20 cellular contexts compared by ENCODE assay signal in the genomic region with DNA sequence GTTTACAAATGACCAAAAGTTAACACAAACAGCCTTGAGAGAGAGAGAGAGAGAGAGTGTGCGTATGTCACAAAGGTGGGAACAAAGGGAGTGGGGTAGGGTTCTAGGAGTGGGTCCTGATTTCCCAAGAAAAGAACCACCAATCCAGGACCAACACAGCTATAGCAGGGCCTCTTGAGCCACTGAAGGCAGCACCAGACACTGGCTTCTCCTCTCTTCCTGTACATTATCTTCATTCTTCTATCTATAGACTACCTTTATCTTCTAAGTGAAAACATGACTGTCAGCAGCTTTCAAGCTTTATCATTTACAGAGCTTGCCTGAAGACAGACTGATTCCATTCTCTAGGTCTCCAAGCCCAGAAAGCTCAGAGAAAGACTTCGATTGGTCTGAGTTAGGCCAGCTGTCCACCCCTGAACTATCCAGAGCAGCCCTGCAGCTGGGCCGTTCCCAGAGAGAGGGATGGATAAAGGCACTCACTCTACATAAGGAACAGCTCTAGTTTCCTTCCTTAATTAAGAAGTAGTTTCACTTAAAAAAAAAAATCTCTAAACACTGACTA. TPM values are rescaled to one million over a fixed set of nuclear protein-coding genes. Genes with fewer than 3 reads are reported as not detected.
DNase-seq lines count a peak whose midpoint lies in the region; ATAC-seq and TF ChIP-seq lines count a peak whose summit lies in the region.
"Had no signal": no experiment of that assay in that cellular context is flagged by ENCODE, and none has a peak within 500 bp of the region (broad histone marks: within the 10 kb centered on the region; RNA-seq: fewer than 3 reads in every experiment).

No MANE protein-coding gene starts in this region.

- H3K27me3 ChIP-seq in body of pancreas (no peaks in the 10 kb centered on the region), mesendoderm (ENCODE audit: insufficient read depth, low read length, poor library complexity) (no peaks in the 10 kb centered on the region)
- H3K27me3 ChIP-seq: BE2C; BLaER1 treated with 17β-estradiol and CSF1 and Interleukin-3, amounts not matched to agents 10 nM and 100 nM had no signal

- peak overlapping the region in 3 of 4 donors; percentile 29 to 57 (median 32) for H3K27ac ChIP-seq in body of pancreas
- no peak overlapping the region for H3K27ac ChIP-seq in mesendoderm (ENCODE audit: low read depth, low read length)
- H3K27ac ChIP-seq: 22Rv1; BLaER1 treated with 17β-estradiol and CSF1 and Interleukin-3, amounts not matched to agents 10 nM and 100 nM had no signal

- POLR2A ChIA-PET in activated CD4-positive, alpha-beta T cell treated with anti-CD3 and anti-CD28 coated beads, Interleukin-2, amount 10 ng/mL, durations not matched to agents 7 days and 5 days (lab: Charles Lee) = no interaction called here
- POLR2A ChIA-PET in activated CD4-positive, alpha-beta T cell treated with anti-CD3 and anti-CD28 coated beads for 36 hours (lab: Charles Lee) = no interaction called here

- H3K4ac ChIP-seq in mesendoderm (ENCODE audit: low read depth, low read length) = no peak overlapping the region

- no peak for ATAC-seq in activated CD4-positive, alpha-beta T cell treated with anti-CD3 and anti-CD28 coated beads for 36 hours
- ATAC-seq in body of pancreas (peak; percentile 80), HG03432 (IDR thresholded peaks at IDR 0.05; ENCODE audit: unreplicated experiment) (no peak), HG02981 (IDR thresholded peaks at IDR 0.05; ENCODE audit: unreplicated experiment) (no peak)
- no peak for ATAC-seq in stimulated activated naive B cell treated with anti-CD40 and anti-IgM and Interleukin-4, amounts not matched to agents 10 μg/mL and 1 μg/mL and 100 μg/mL, for 72 hours (replicated peaks)

- intact Hi-C loops in activated CD4-positive, alpha-beta T cell treated with anti-CD3 and anti-CD28 coated beads for 36 hours (cut with DNase I, micrococcal nuclease) = no loop called here
- intact Hi-C loops in body of pancreas (cut with DNase I) = no loop called here

- peak overlapping the region; percentile 10 for H3K27ac Mint-ChIP-seq in activated CD4-positive, alpha-beta T cell treated with anti-CD3 and anti-CD28 coated beads, Interleukin-2, amount 10 ng/mL, durations not matched to agents 7 days and 5 days
- H3K27ac Mint-ChIP-seq in activated CD4-positive, alpha-beta T cell treated with anti-CD3 and anti-CD28 coated beads for 36 hours = no peak overlapping the region
- H3K27ac Mint-ChIP-seq in stimulated activated naive B cell treated with anti-CD40 and anti-IgM and Interleukin-4, amounts not matched to agents 10 μg/mL and 1 μg/mL and 100 μg/mL, for 72 hours = peak overlapping the region; percentile 10
- H3K27ac Mint-ChIP-seq: CD14-positive monocyte; CD4-positive, alpha-beta T cell; CD8-positive, alpha-beta memory T cell; HFFc6 had no signal

- no peak for DNase-seq in activated CD4-positive, alpha-beta T cell treated with anti-CD3 and anti-CD28 coated beads, Interleukin-2, amount 10 ng/mL, durations not matched to agents 7 days and 5 days
- no peak for DNase-seq in activated CD4-positive, alpha-beta T cell treated with anti-CD3 and anti-CD28 coated beads for 36 hours
- DNase-seq in body of pancreas (peak; percentile 60 to 76 (median 62)), mesendoderm (peak; percentile 41), DMS153 (lab: John Stamatoyannopoulos, UW) (no peak)
- DNase-seq in stimulated activated naive B cell treated with anti-CD40 and anti-IgM and Interleukin-4, amounts not matched to agents 10 μg/mL and 1 μg/mL and 100 μg/mL, for 72 hours = no peak
- DNase-seq: BE2C; CD4-positive, alpha-beta T cell; CD8-positive, alpha-beta memory T cell; DMS 273 treated with DMSO at 0.1 percent for 48 hours; DMS53; DMS79 treated with DMSO at 0.1 percent for 48 hours; GOT3; HFFc6 had no signal

- H3K36me3 ChIP-seq in body of pancreas (replicated peaks in 1 of 2; ENCODE audit: insufficient read depth in 1 of 2, low read depth in 2 of 2) (no peaks in the 10 kb centered on the region), mesendoderm (ENCODE audit: control insufficient read depth, insufficient read depth, low read length) (no peaks in the 10 kb centered on the region)
- H3K36me3 ChIP-seq: BE2C had no signal

- H3K4me1 Mint-ChIP-seq in activated CD4-positive, alpha-beta T cell treated with anti-CD3 and anti-CD28 coated beads, Interleukin-2, amount 10 ng/mL, durations not matched to agents 7 days and 5 days = no peaks in the 10 kb centered on the region
- no peaks in the 10 kb centered on the region for H3K4me1 Mint-ChIP-seq in activated CD4-positive, alpha-beta T cell treated with anti-CD3 and anti-CD28 coated beads for 36 hours
- H3K4me1 Mint-ChIP-seq in stimulated activated naive B cell treated with anti-CD40 and anti-IgM and Interleukin-4, amounts not matched to agents 10 μg/mL and 1 μg/mL and 100 μg/mL, for 72 hours = no peaks in the 10 kb centered on the region
- H3K4me1 Mint-ChIP-seq: CD14-positive monocyte; CD8-positive, alpha-beta memory T cell had no signal

- no peak overlapping the region for H4K8ac ChIP-seq in mesendoderm (ENCODE audit: low read depth, low read length)

- H3K9me3 Mint-ChIP-seq in activated CD4-positive, alpha-beta T cell treated with anti-CD3 and anti-CD28 coated beads, Interleukin-2, amount 10 ng/mL, durations not matched to agents 7 days and 5 days = no peaks in the 10 kb centered on the region
- H3K9me3 Mint-ChIP-seq in activated CD4-positive, alpha-beta T cell treated with anti-CD3 and anti-CD28 coated beads for 36 hours (ENCODE audit: low read depth) = no peaks in the 10 kb centered on the region
- H3K9me3 Mint-ChIP-seq in stimulated activated naive B cell treated with anti-CD40 and anti-IgM and Interleukin-4, amounts not matched to agents 10 μg/mL and 1 μg/mL and 100 μg/mL, for 72 hours = peaks cover 0 to 2% of the 10 kb centered on the region in 2 donors
- H3K9me3 Mint-ChIP-seq: CD4-positive, alpha-beta T cell; HFFc6 had no signal

- H2BK15ac ChIP-seq in mesendoderm (replicated peaks; ENCODE audit: low read depth) = no peak overlapping the region

- H3K9me3 ChIP-seq in body of pancreas = no peaks in the 10 kb centered on the region
- H3K9me3 ChIP-seq: BE2C; BLaER1 treated with 17β-estradiol and CSF1 and Interleukin-3, amounts not matched to agents 10 nM and 100 nM; HAP-1 had no signal

- H3K4me1 ChIP-seq in body of pancreas (peaks cover 8% of the 10 kb centered on the region), mesendoderm (ENCODE audit: control insufficient read depth, low read depth, low read length) (no peaks in the 10 kb centered on the region)
- H3K4me1 ChIP-seq: BE2C, HAP-1 had no signal

- H3K18ac ChIP-seq in mesendoderm (ENCODE audit: low read length) = no peak overlapping the region

- no peaks in the 10 kb centered on the region for H3K79me1 ChIP-seq in mesendoderm (ENCODE audit: low read length)

- CTCF ChIA-PET in activated CD4-positive, alpha-beta T cell treated with anti-CD3 and anti-CD28 coated beads, Interleukin-2, amount 10 ng/mL, durations not matched to agents 7 days and 5 days (lab: Charles Lee) = interaction anchor here (0.7 to 1.2 kb wide), 2 partner anchors 10 to 57 kb away, joined by 3 to 4 read pairs; no protein-coding TSS in a partner anchor
- CTCF ChIA-PET in activated CD4-positive, alpha-beta T cell treated with anti-CD3 and anti-CD28 coated beads for 36 hours (lab: Charles Lee) = interaction anchor here (1.2 kb wide), 1 partner anchor 207 kb away, joined by 3 read pairs; no protein-coding TSS in a partner anchor

- H3K4me3 Mint-ChIP-seq in activated CD4-positive, alpha-beta T cell treated with anti-CD3 and anti-CD28 coated beads, Interleukin-2, amount 10 ng/mL, durations not matched to agents 7 days and 5 days = no peak overlapping the region
- H3K4me3 Mint-ChIP-seq in activated CD4-positive, alpha-beta T cell treated with anti-CD3 and anti-CD28 coated beads for 36 hours = no peak overlapping the region
- H3K4me3 Mint-ChIP-seq in stimulated activated naive B cell treated with anti-CD40 and anti-IgM and Interleukin-4, amounts not matched to agents 10 μg/mL and 1 μg/mL and 100 μg/mL, for 72 hours = no peak overlapping the region
- H3K4me3 Mint-ChIP-seq: CD14-positive monocyte; CD4-positive, alpha-beta T cell; CD8-positive, alpha-beta memory T cell; HFFc6 had no signal

- H2BK5ac ChIP-seq in mesendoderm (ENCODE audit: low read length) = no peak overlapping the region

- TF ChIP-seq POLR2A in body of pancreas (IDR thresholded peaks at IDR 0.05) = no peak

- no peak overlapping the region for H3K9ac ChIP-seq in mesendoderm (ENCODE audit: low read length)
- H3K9ac ChIP-seq: BLaER1 treated with 17β-estradiol and CSF1 and Interleukin-3, amounts not matched to agents 10 nM and 100 nM had no signal

- H2AK5ac ChIP-seq in mesendoderm (ENCODE audit: low read length) = no peak overlapping the region

- no peaks in the 10 kb centered on the region for H3K79me2 ChIP-seq in mesendoderm (ENCODE audit: control insufficient read depth, insufficient read depth, low read length)

- H2BK120ac ChIP-seq in mesendoderm (ENCODE audit: low read depth, low read length) = no peak overlapping the region

- no peak overlapping the region for H3K4me2 ChIP-seq in mesendoderm (ENCODE audit: low read length)
- H3K4me2 ChIP-seq: BLaER1 treated with 17β-estradiol and CSF1 and Interleukin-3, amounts not matched to agents 10 nM and 100 nM had no signal

- H4K5ac ChIP-seq in mesendoderm (ENCODE audit: low read length) = no peak overlapping the region

- H3K56ac ChIP-seq in mesendoderm (ENCODE audit: low read length) = no peak overlapping the region

- 34 to 43% methylated on average over 3 of the region's 3 CpGs for WGBS in body of pancreas, 2 donors
- WGBS in mesendoderm (ENCODE audit: extremely low coverage, insufficient coverage, low lambda C conversion rate) = no CpG with 5 or more reads among the region's 3 CpGs

- H3K36me3 Mint-ChIP-seq in activated CD4-positive, alpha-beta T cell treated with anti-CD3 and anti-CD28 coated beads, Interleukin-2, amount 10 ng/mL, durations not matched to agents 7 days and 5 days (ENCODE audit: low read depth) = peaks cover 6% of the 10 kb centered on the region
- peaks cover 19% of the 10 kb centered on the region for H3K36me3 Mint-ChIP-seq in activated CD4-positive, alpha-beta T cell treated with anti-CD3 and anti-CD28 coated beads for 36 hours (ENCODE audit: low read depth)
- peaks cover 30 to 33% of the 10 kb centered on the region in 2 donors for H3K36me3 Mint-ChIP-seq in stimulated activated naive B cell treated with anti-CD40 and anti-IgM and Interleukin-4, amounts not matched to agents 10 μg/mL and 1 μg/mL and 100 μg/mL, for 72 hours

- TF ChIP-seq CTCF in body of pancreas (IDR thresholded peaks at IDR 0.05) = no peak

- no peak overlapping the region for H3K23ac ChIP-seq in mesendoderm (ENCODE audit: low read length)

- no peaks in the 10 kb centered on the region for H3K27me3 Mint-ChIP-seq in activated CD4-positive, alpha-beta T cell treated with anti-CD3 and anti-CD28 coated beads, Interleukin-2, amount 10 ng/mL, durations not matched to agents 7 days and 5 days
- H3K27me3 Mint-ChIP-seq in activated CD4-positive, alpha-beta T cell treated with anti-CD3 and anti-CD28 coated beads for 36 hours = no peaks in the 10 kb centered on the region
- no peaks in the 10 kb centered on the region for H3K27me3 Mint-ChIP-seq in stimulated activated naive B cell treated with anti-CD40 and anti-IgM and Interleukin-4, amounts not matched to agents 10 μg/mL and 1 μg/mL and 100 μg/mL, for 72 hours
- H3K27me3 Mint-ChIP-seq: CD4-positive, alpha-beta T cell; CD8-positive, alpha-beta memory T cell had no signal

- no peak overlapping the region for H3K4me3 ChIP-seq in body of pancreas
- H3K4me3 ChIP-seq in mesendoderm (ENCODE audit: low read length) = no peak overlapping the region
- H3K4me3 ChIP-seq: BLaER1 treated with 17β-estradiol and CSF1 and Interleukin-3, amounts not matched to agents 10 nM and 100 nM; HAP-1 had no signal

RNA-seq across cellular contexts. Expression of a gene that starts 11.2 kb away (rescaled TPM):
- 1 to 10 TPM; 2.3 to 3.4 TPM for total RNA-seq in activated CD4-positive, alpha-beta T cell treated with anti-CD3 and anti-CD28 coated beads, Interleukin-2, amount 10 ng/mL, durations not matched to agents 7 days and 5 days
- 1 to 10 TPM; 5.3 to 7.3 TPM for total RNA-seq in activated CD4-positive, alpha-beta T cell treated with anti-CD3 and anti-CD28 coated beads for 36 hours
- total RNA-seq in body of pancreas = under 1 TPM; 0.78 to 0.99 TPM
- 2.7 TPM for polyA plus RNA-seq in mesendoderm (2013, experiment 1 of 2)
- polyA plus RNA-seq in mesendoderm (2013, experiment 2 of 2) = 2.9 TPM

RNA-seq across cellular contexts. Expression of a gene that starts 55.6 kb away (rescaled TPM):
- under 1 TPM in 1 of 2 experiments, not detected in 1; 0.04 TPM for total RNA-seq in activated CD4-positive, alpha-beta T cell treated with anti-CD3 and anti-CD28 coated beads, Interleukin-2, amount 10 ng/mL, durations not matched to agents 7 days and 5 days
- under 1 TPM; 0.19 to 0.25 TPM for total RNA-seq in activated CD4-positive, alpha-beta T cell treated with anti-CD3 and anti-CD28 coated beads for 36 hours
- total RNA-seq in body of pancreas = 10 to 100 TPM; 10.2 to 15.6 TPM
- polyA plus RNA-seq in mesendoderm (2013, experiment 1 of 2) = 0.53 TPM
- polyA plus RNA-seq in mesendoderm (2013, experiment 2 of 2) = 0.76 TPM
- polyA plus RNA-seq: CD14-positive monocyte; CD8-positive, alpha-beta memory T cell had no signal

Comparison
In these comparisons a context has a peak if more than half of its experiments do, and no peak if none do; other contexts are left out.
1. DNase-seq: peak in body of pancreas (4 of 4) and mesendoderm (single experiment); none in activated CD4-positive, alpha-beta T cell treated with anti-CD3 and anti-CD28 coated beads, Interleukin-2, amount 10 ng/mL, durations not matched to agents 7 days and 5 days (single experiment), activated CD4-positive, alpha-beta T cell treated with anti-CD3 and anti-CD28 coated beads for 36 hours (single experiment), stimulated activated naive B cell treated with anti-CD40 and anti-IgM and Interleukin-4, amounts not matched to agents 10 μg/mL and 1 μg/mL and 100 μg/mL, for 72 hours (single experiment) and DMS153 (single experiment).
2. RNA of a gene that starts 55.6 kb away (total RNA-seq): 10.2 to 15.6 TPM in body of pancreas; 0.19 to 0.25 TPM in activated CD4-positive, alpha-beta T cell treated with anti-CD3 and anti-CD28 coated beads for 36 hours and 0.04 TPM in activated CD4-positive, alpha-beta T cell treated with anti-CD3 and anti-CD28 coated beads, Interleukin-2, amount 10 ng/mL, durations not matched to agents 7 days and 5 days; every median in the first group is over 4 times any median in the second.